In the genomic region with DNA sequence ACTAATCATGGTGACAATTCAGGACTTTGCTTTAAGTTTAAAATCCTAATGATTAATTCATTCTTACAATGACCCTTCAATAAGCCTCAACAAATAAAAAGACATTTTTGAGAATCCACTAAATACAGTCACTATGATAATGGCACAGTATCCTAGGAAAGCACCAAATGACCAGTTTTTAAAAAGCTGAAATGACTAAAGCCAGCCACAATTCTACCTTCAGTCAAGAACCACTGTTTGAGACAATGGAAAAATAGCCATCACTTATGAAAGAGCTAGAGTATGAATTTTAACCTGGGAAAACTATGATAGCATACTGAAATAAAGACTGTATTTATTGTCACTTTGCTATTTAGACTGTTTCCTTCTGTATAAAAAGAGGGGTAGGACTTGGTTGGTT, we compare ENCODE assay signal across 13 cellular contexts.
"Had no signal": no experiment of that assay in that cellular context is flagged by ENCODE, and none has a peak within 500 bp of the region (broad histone marks: within the 10 kb centered on the region; RNA-seq: fewer than 3 reads in every experiment).

No MANE protein-coding gene starts in this region.

- DNase-seq: activated CD4-positive, alpha-beta T cell treated with anti-CD3 and anti-CD28 coated beads, Interleukin-2, amount 50 U/mL, for 1 hour; effector CD8-positive, alpha-beta T cell; esophagus squamous epithelium; lower lobe of right lung; nucleus accumbens; stimulated activated naive CD4-positive, alpha-beta T cell; substantia nigra; T-helper 1 cell; T1000; uterus had no signal

- ATAC-seq: natural killer cell treated with Interleukin-12 subunit alpha and Interleukin-12 subunit beta and Interleukin-15 and Interleukin-18, amount 100 ng/mL, for 72 hours had no signal

- H3K4me3 ChIP-seq: cardiac muscle cell, esophagus squamous epithelium, lower lobe of right lung, tibial nerve, uterus had no signal

- H3K27me3 ChIP-seq: cardiac muscle cell, esophagus squamous epithelium, tibial nerve, uterus had no signal

- H3K27ac ChIP-seq: esophagus squamous epithelium, lower lobe of right lung, tibial nerve, uterus had no signal

- H3K9me3 ChIP-seq: esophagus squamous epithelium, lower lobe of right lung, tibial nerve, uterus had no signal

- H3K4me1 ChIP-seq: uterus had no signal
